ENCODE assay signal across 1 cellular context in the genomic region with DNA sequence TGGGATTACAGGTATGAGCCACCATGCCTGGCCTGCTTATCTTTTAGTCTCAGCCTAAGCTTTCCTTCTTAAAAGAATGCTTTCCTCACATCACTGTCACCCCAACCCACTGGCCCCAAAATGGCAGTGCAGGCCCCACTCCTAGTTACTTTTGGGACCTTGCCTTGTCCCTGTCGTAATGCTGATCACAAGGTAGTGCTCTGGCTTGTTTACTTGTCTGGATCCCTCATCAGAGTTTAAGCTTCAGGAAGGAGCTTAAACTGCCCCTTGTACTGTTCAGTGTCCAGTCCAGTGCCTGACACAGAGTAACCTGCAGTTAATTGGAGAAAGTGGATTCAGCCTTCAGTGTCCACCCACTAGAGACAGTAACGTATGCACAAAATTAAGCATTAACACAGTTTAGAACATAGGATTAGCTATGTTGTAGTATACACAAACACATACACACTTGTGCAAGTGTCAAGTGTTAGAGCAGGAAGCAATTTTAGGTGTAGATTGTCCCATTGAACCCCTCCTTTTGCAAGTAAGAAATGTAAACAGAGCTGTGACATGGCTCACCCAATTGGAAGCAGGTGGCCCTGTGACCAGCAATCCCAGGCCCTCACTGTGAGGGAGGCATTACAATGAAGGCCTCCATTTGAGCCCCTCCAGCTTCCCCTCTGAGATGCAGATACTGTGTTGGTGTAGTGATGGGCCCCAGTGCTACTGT.
TF ChIP-seq lines count a peak whose summit lies in the region.

No MANE protein-coding gene starts in this region.

TF ChIP-seq in K562, 482 proteins besides CTCF, POLR2A, EP300 and RAD21 (continued from another document):
- TF ChIP-seq FOXA3 (CRISPR knock-in tag; conservative IDR thresholded peaks at IDR 0.05 in 1 of 2, IDR thresholded peaks at IDR 0.05 in 1 of 2) (peak in 1 of 2 experiments; percentile 59; a peak in 1 of 4 replicates), NELFE (IDR thresholded peaks at IDR 0.05; ENCODE audit: insufficient read depth, insufficient read length) (no peak)
- TF ChIP-seq, protein P1, sequence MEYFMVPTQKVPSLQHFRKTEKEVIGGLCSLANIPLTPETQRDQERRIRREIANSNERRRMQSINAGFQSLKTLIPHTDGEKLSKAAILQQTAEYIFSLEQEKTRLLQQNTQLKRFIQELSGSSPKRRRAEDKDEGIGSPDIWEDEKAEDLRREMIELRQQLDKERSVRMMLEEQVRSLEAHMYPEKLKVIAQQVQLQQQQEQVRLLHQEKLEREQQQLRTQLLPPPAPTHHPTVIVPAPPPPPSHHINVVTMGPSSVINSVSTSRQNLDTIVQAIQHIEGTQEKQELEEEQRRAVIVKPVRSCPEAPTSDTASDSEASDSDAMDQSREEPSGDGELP (CRISPR knock-in tag; IDR thresholded peaks at IDR 0.05; ENCODE audit: borderline replicate concordance) = no peak
